In genomic region chr7:49111706-49112105, GRCh38 we compare ENCODE assay signal across 1 cellular context.
TF ChIP-seq lines count a peak whose summit lies in the region.

No MANE protein-coding gene starts in this region.

TF ChIP-seq in A549, 52 proteins besides CTCF, POLR2A, EP300 and RAD21 (continued from another document):
- TF ChIP-seq PBX3 (IDR thresholded peaks at IDR 0.05) (no peak), ESRRA (IDR thresholded peaks at IDR 0.05; ENCODE audit: borderline replicate concordance, low read length) (no peak), EHF (CRISPR knock-in tag; IDR thresholded peaks at IDR 0.05) (no peak), ELK1 (IDR thresholded peaks at IDR 0.05; ENCODE audit: low read depth, low read length) (no peak)
